7 cellular contexts compared by ENCODE assay signal in genomic region chr1:109392788-109393580, GRCh38. TPM values are rescaled to one million over a fixed set of nuclear protein-coding genes. Genes with fewer than 3 reads are reported as not detected.
A peak's percentile ranks its signal among the peaks of the same experiment; 100 is the strongest.
DNase-seq lines count a peak whose midpoint lies in the region; ATAC-seq and TF ChIP-seq lines count a peak whose summit lies in the region.

No MANE protein-coding gene starts in this region.

- H3K4me1 ChIP-seq in right lobe of liver (peaks cover 0 to 42% (median 4%) of the 10 kb centered on the region in 4 donors), tibial nerve (peaks cover 0 to 86% (median 64%) of the 10 kb centered on the region in 4 donors)

- peak; percentile 61 for TF ChIP-seq POLR2A in right lobe of liver (IDR thresholded peaks at IDR 0.05)
- TF ChIP-seq POLR2A in tibial nerve (IDR thresholded peaks at IDR 0.05), result no peak

- peak overlapping the region; percentile 16; the same call in 1 of the 2 replicates for H3K4me3 ChIP-seq in LNCaP clone FGC (ENCODE audit: low read depth, low read length)
- peak overlapping the region in 1 of 2 donors; percentile 11 for H3K4me3 ChIP-seq in cardiac fibroblast (replicated peaks in 1 of 2; ENCODE audit: low read depth in 2 of 2, low read length in 2 of 2)
- H3K4me3 ChIP-seq in right lobe of liver, result no peak overlapping the region
- H3K4me3 ChIP-seq in tibial nerve, result peak overlapping the region; percentile 10 to 39 (median 14)

- peak; percentile 67 for DNase-seq in LNCaP clone FGC (ENCODE audit: low read depth)
- DNase-seq in cardiac fibroblast (ENCODE audit: low read depth in 2 of 2), result peak; percentile 64 to 76
- DNase-seq in right lobe of liver, result peak; percentile 48 to 74 (median 57)
- peak; percentile 34 to 49 for DNase-seq in tibial nerve (ENCODE audit: low spot score in 2 of 2)
- DNase-seq in stimulated activated CD4-positive, alpha-beta T cell treated with anti-CD3 and anti-CD28 coated beads, Interleukin-4, amount 100 ng/mL, for 4 hours, result no peak
- DNase-seq in activated gamma-delta T cell treated with Interleukin-2 at 50 U/mL for 16 hours, result no peak

- WGBS in right lobe of liver (ENCODE audit: insufficient coverage, low coverage, low lambda C conversion rate, missing lambda C conversion rate), result 17% methylated on average over 9 of the region's 10 CpGs
- 11 to 21% methylated on average over 10 of the region's 10 CpGs for WGBS in tibial nerve, 2 donors

- ATAC-seq in right lobe of liver (peak; percentile 79 to 84 (median 80)), HG02970 (IDR thresholded peaks at IDR 0.05; ENCODE audit: low FRiP score, unreplicated experiment) (no peak)

- no peaks in the 10 kb centered on the region for H3K27me3 ChIP-seq in right lobe of liver
- H3K27me3 ChIP-seq in tibial nerve, result no peaks in the 10 kb centered on the region

- no peaks in the 10 kb centered on the region for H3K9me3 ChIP-seq in right lobe of liver
- no peaks in the 10 kb centered on the region for H3K9me3 ChIP-seq in tibial nerve

- TF ChIP-seq CTCF in LNCaP clone FGC (IDR thresholded peaks at IDR 0.05; ENCODE audit: control insufficient read depth, extremely low read depth, insufficient read depth), result no peak
- TF ChIP-seq CTCF in cardiac fibroblast (IDR thresholded peaks at IDR 0.05; ENCODE audit: low read depth, low read length), result no peak
- TF ChIP-seq CTCF in right lobe of liver (IDR thresholded peaks at IDR 0.05), result no peak
- TF ChIP-seq CTCF in tibial nerve (IDR thresholded peaks at IDR 0.05), result no peak

- intact Hi-C loops in right lobe of liver (cut with DNase I), result no loop called here

- TF ChIP-seq EP300 in tibial nerve (IDR thresholded peaks at IDR 0.05), result peak in 1 of 2 donors; percentile 82

- no peaks in the 10 kb centered on the region for H3K36me3 ChIP-seq in right lobe of liver
- H3K36me3 ChIP-seq in tibial nerve, result no peaks in the 10 kb centered on the region

- H3K27ac ChIP-seq in right lobe of liver, result peak overlapping the region; percentile 33 to 73 (median 48)
- peak overlapping the region; percentile 75 to 93 (median 85) for H3K27ac ChIP-seq in tibial nerve

RNA-seq across cellular contexts. Expression of gene SORT1, which starts 4.7 kb away (rescaled TPM):
- total RNA-seq in right lobe of liver, result 10 to 100 TPM in 3 of 6 experiments, 1 to 10 TPM in 3; 3.2 to 30.3 (median 13.7) TPM
- 100 to 1,000 TPM; 145 to 199 (median 189) TPM for total RNA-seq in tibial nerve

RNA-seq across cellular contexts. Expression of gene PSMA5, which starts 33.3 kb away (rescaled TPM):
- total RNA-seq in right lobe of liver, result 10 to 100 TPM; 38.8 to 83.5 (median 61.1) TPM
- total RNA-seq in tibial nerve, result 10 to 100 TPM; 20.5 to 28.8 (median 24.9) TPM

Comparison
In these comparisons a context has a peak if more than half of its experiments do, and no peak if none do; other contexts are left out.
1. DNase-seq: peak in LNCaP clone FGC (single experiment), cardiac fibroblast (2 of 2), right lobe of liver (3 of 3) and tibial nerve (2 of 2); none in stimulated activated CD4-positive, alpha-beta T cell treated with anti-CD3 and anti-CD28 coated beads, Interleukin-4, amount 100 ng/mL, for 4 hours (0 of 2) and activated gamma-delta T cell treated with Interleukin-2 at 50 U/mL for 16 hours (single experiment).
2. H3K4me3 ChIP-seq: peak in LNCaP clone FGC (single experiment) and tibial nerve (4 of 4); none in right lobe of liver (0 of 3).
3. RNA of gene SORT1, which starts 4.7 kb away (total RNA-seq): 145 to 199 TPM in tibial nerve; 3.2 to 30.3 TPM in right lobe of liver; every median in the first group is over 4 times any median in the second.